ENCODE assay signal across 2 cellular contexts in genomic region chr5:156329197-156329611, GRCh38.
TF ChIP-seq lines count a peak whose summit lies in the region.

No MANE protein-coding gene starts in this region.

TF ChIP-seq in A549, 52 proteins besides CTCF, POLR2A, EP300 and RAD21 (continued from another document):
- no peak for TF ChIP-seq HMGXB4 (CRISPR knock-in tag; IDR thresholded peaks at IDR 0.05; ENCODE audit: borderline replicate concordance)
- no peak for TF ChIP-seq ESRRA (IDR thresholded peaks at IDR 0.05; ENCODE audit: borderline replicate concordance, low read length)
- TF ChIP-seq NFE2L2 (conservative IDR thresholded peaks at IDR 0.05; ENCODE audit: low read length) = no peak
- no peak for TF ChIP-seq BCL3 (IDR thresholded peaks at IDR 0.05)
- no peak for TF ChIP-seq ZC3H11A (IDR thresholded peaks at IDR 0.05)
- no peak for TF ChIP-seq POLR2AphosphoS2 (conservative IDR thresholded peaks at IDR 0.05; ENCODE audit: low read length)
- no peak for TF ChIP-seq MAZ (IDR thresholded peaks at IDR 0.05; ENCODE audit: borderline replicate concordance, low read depth, low read length)
- TF ChIP-seq MYC (IDR thresholded peaks at IDR 0.05; ENCODE audit: borderline replicate concordance, low read length) = no peak

TF ChIP-seq in IMR-90, 13 proteins besides CTCF, POLR2A, EP300 and RAD21 (continued from another document):
- TF ChIP-seq ELK1 (IDR thresholded peaks at IDR 0.05; ENCODE audit: borderline replicate concordance, low read depth, low read length) (no peak), MAZ (IDR thresholded peaks at IDR 0.05; ENCODE audit: borderline replicate concordance, low read depth, low read length) (no peak), CHD1 (IDR thresholded peaks at IDR 0.05; ENCODE audit: low read depth, low read length) (no peak), SMC3 (IDR thresholded peaks at IDR 0.05; ENCODE audit: low read depth, low read length) (no peak), USF2 (IDR thresholded peaks at IDR 0.05; ENCODE audit: low read depth, low read length) (no peak)
